In the genomic region with DNA sequence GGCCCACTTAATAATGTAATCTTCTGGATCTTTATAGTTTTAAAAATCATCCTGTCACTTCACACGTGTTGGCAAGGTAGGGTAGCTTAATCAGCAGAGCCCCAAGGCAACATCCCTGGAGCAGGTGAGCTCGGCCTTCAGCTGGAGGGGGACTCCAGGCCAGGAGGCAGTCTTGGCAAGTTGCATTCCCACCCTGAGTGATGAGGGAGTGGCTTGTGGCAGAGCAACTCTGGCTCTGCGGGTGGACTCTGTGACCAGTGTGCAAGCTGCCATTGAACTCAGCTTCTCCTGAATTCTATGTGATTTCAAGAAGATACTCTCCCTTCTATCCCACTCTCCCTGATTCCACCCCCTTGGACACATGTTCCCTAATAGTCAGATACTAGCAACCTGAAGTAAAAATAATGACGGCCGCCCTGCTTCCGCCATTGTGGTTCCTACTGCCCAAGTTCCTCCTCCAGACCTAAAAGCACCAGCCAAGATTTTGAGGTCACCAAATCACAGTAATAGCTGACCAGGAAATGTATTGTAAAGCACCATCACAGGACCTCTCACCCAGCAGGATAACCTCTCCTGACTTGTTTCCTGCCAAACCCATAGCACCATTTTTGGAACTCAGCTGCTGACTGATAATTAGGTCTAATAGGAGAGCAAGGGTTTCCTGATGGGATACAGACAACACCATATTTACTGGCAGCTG, we compare ENCODE assay signal across 13 cellular contexts. TPM values are rescaled to one million over a fixed set of nuclear protein-coding genes. Genes with fewer than 3 reads are reported as not detected.
A peak's percentile ranks its signal among the peaks of the same experiment; 100 is the strongest.
DNase-seq lines count a peak whose midpoint lies in the region; ATAC-seq and TF ChIP-seq lines count a peak whose summit lies in the region.
"Had no signal": no experiment of that assay in that cellular context is flagged by ENCODE, and none has a peak within 500 bp of the region (broad histone marks: within the 10 kb centered on the region; RNA-seq: fewer than 3 reads in every experiment).

No MANE protein-coding gene starts in this region.

- no peak for TF ChIP-seq EP300 in SK-N-SH (IDR thresholded peaks at IDR 0.05; ENCODE audit: borderline replicate concordance in 1 of 2, low read depth in 1 of 2, low read length in 1 of 2)

- H3K9ac ChIP-seq in BLaER1 = no peak overlapping the region
- no peak overlapping the region for H3K9ac ChIP-seq in liver (ENCODE audit: low read depth in 1 of 2, low read length in 2 of 2)
- H3K9ac ChIP-seq in SK-N-SH = no peak overlapping the region

- H3K9me2 ChIP-seq in GM23338 (ENCODE audit: insufficient read depth) (no peaks in the 10 kb centered on the region), SK-N-SH (no peaks in the 10 kb centered on the region)

- H3K36me3 ChIP-seq in BLaER1 (no peaks in the 10 kb centered on the region), GM23338 (ENCODE audit: insufficient read depth) (no peaks in the 10 kb centered on the region), liver (ENCODE audit: control insufficient read depth in 4 of 4, insufficient read depth in 3 of 4, low read depth in 1 of 4, low read length in 3 of 4) (no peaks in the 10 kb centered on the region), SK-N-SH (replicated peaks in 1 of 2; ENCODE audit: control insufficient read depth in 1 of 2, insufficient read depth in 2 of 2, low read length in 1 of 2) (no peaks in the 10 kb centered on the region)

- H3F3A ChIP-seq in GM23338 (replicated peaks; ENCODE audit: low read depth) (no peaks in the 10 kb centered on the region), SK-N-SH (replicated peaks; ENCODE audit: insufficient read depth) (no peaks in the 10 kb centered on the region)

- H3K4me3 ChIP-seq in BLaER1 (no peak overlapping the region), GM23338 (no peak overlapping the region), liver (ENCODE audit: low read depth in 1 of 3, low read length in 3 of 3) (no peak overlapping the region), SK-N-SH (ENCODE audit: low read depth in 2 of 2, low read length in 1 of 2) (no peak overlapping the region)

- 0 out of 2 replicates have a peak overlapping the region, but pooled peaks have one; percentile 59 for H2AFZ ChIP-seq in GM23338
- H2AFZ ChIP-seq in SK-N-SH (ENCODE audit: low read depth) = no peak overlapping the region

- H3K79me2 ChIP-seq in GM23338 (replicated peaks; ENCODE audit: insufficient read depth) (no peaks in the 10 kb centered on the region), SK-N-SH (ENCODE audit: insufficient read depth) (no peaks in the 10 kb centered on the region)

- ATAC-seq in GM23338 = no peak
- ATAC-seq in SK-N-SH treated with all-trans-retinoic acid at 6 μM for 48 hours = no peak

- no peaks in the 10 kb centered on the region for H3K4me1 Mint-ChIP-seq in GM23338
- peaks cover 66% of the 10 kb centered on the region for H3K4me1 Mint-ChIP-seq in activated naive CD8-positive, alpha-beta T cell treated with anti-CD3 and anti-CD28 coated beads for 36 hours

- H3K9me3 ChIP-seq in BLaER1 = no peaks in the 10 kb centered on the region
- H3K9me3 ChIP-seq in liver (ENCODE audit: control insufficient read depth in 4 of 4, low read length in 3 of 4) = no peaks in the 10 kb centered on the region
- H3K9me3 ChIP-seq in SK-N-SH = no peaks in the 10 kb centered on the region

- WGBS in liver = 71% methylated on average over 6 of the region's 6 CpGs
- WGBS in SK-N-SH (ENCODE audit: low lambda C conversion rate) = 79% methylated on average over 6 of the region's 6 CpGs

- H3K27ac ChIP-seq in BLaER1 (no peak overlapping the region), GM23338 (ENCODE audit: low read depth) (no peak overlapping the region), liver (ENCODE audit: low read depth in 1 of 2, low read length in 2 of 2) (no peak overlapping the region), SK-N-SH (ENCODE audit: low read depth in 2 of 2, low read length in 1 of 2) (no peak overlapping the region)

- H3K9me3 Mint-ChIP-seq in GM23338 = no peaks in the 10 kb centered on the region
- H3K9me3 Mint-ChIP-seq in activated naive CD8-positive, alpha-beta T cell treated with anti-CD3 and anti-CD28 coated beads for 36 hours = no peaks in the 10 kb centered on the region
- H3K9me3 Mint-ChIP-seq: activated naive CD4-positive, alpha-beta T cell treated with anti-CD3 and anti-CD28 coated beads for 36 hours; CD4-positive, CD25-positive, alpha-beta regulatory T cell had no signal

- POLR2A ChIA-PET in SK-N-SH (lab: Yijun Ruan, JAX) = interaction anchor here (1.1 kb wide), 1 partner anchor 11 kb away, joined by 3 read pairs; no protein-coding TSS in a partner anchor

- H4K20me1 ChIP-seq in BLaER1 (no peaks in the 10 kb centered on the region), GM23338 (replicated peaks; ENCODE audit: insufficient read depth) (no peaks in the 10 kb centered on the region), SK-N-SH (ENCODE audit: insufficient read depth) (no peaks in the 10 kb centered on the region)

- peaks cover 2% of the 10 kb centered on the region for H3K27me3 Mint-ChIP-seq in GM23338 (ENCODE audit: insufficient read depth, low read depth, poor library complexity)
- H3K27me3 Mint-ChIP-seq in activated naive CD8-positive, alpha-beta T cell treated with anti-CD3 and anti-CD28 coated beads for 36 hours = no peaks in the 10 kb centered on the region
- H3K27me3 Mint-ChIP-seq: CD4-positive, CD25-positive, alpha-beta regulatory T cell; IgD-negative memory B cell had no signal

- H3K27me3 ChIP-seq in BLaER1 (no peaks in the 10 kb centered on the region), GM23338 (ENCODE audit: insufficient read depth) (no peaks in the 10 kb centered on the region), liver (ENCODE audit: control insufficient read depth in 4 of 4, insufficient read depth in 4 of 4, low read length in 3 of 4) (no peaks in the 10 kb centered on the region), SK-N-SH (ENCODE audit: insufficient read depth) (no peaks in the 10 kb centered on the region)

- H3K4me3 Mint-ChIP-seq in GM23338 = no peak overlapping the region
- H3K4me3 Mint-ChIP-seq in activated naive CD8-positive, alpha-beta T cell treated with anti-CD3 and anti-CD28 coated beads for 36 hours = no peak overlapping the region
- H3K4me3 Mint-ChIP-seq: activated naive CD4-positive, alpha-beta T cell treated with anti-CD3 and anti-CD28 coated beads for 36 hours had no signal

- no peaks in the 10 kb centered on the region for H3K36me3 Mint-ChIP-seq in GM23338 (ENCODE audit: low read depth)
- peaks cover 5% of the 10 kb centered on the region for H3K36me3 Mint-ChIP-seq in activated naive CD8-positive, alpha-beta T cell treated with anti-CD3 and anti-CD28 coated beads for 36 hours
- H3K36me3 Mint-ChIP-seq: CD4-positive, CD25-positive, alpha-beta regulatory T cell; IgD-negative memory B cell had no signal

- DNase-seq in GM23338 (ENCODE audit: low spot score) (no peak), H4 (ENCODE audit: low spot score) (no peak), SK-N-SH (no peak), dedifferentiated amniotic fluid mesenchymal stem cell (ENCODE audit: extremely low spot score) (no peak)
- DNase-seq in activated naive CD8-positive, alpha-beta T cell treated with anti-CD3 and anti-CD28 coated beads for 36 hours = no peak
- DNase-seq: activated CD4-positive, alpha-beta T cell treated with anti-CD3 and anti-CD28 coated beads, Interleukin-2, amount 50 U/mL, for 1 hour; activated naive CD4-positive, alpha-beta T cell treated with anti-CD3 and anti-CD28 coated beads for 36 hours; CD4-positive, CD25-positive, alpha-beta regulatory T cell; NK-92 treated with Interleukin-12 subunit alpha and Interleukin-12 subunit beta, amount 100 ng/mL, for 24 hours had no signal

- H3K27ac Mint-ChIP-seq in GM23338 = no peak overlapping the region
- H3K27ac Mint-ChIP-seq in activated naive CD8-positive, alpha-beta T cell treated with anti-CD3 and anti-CD28 coated beads for 36 hours = peak overlapping the region; percentile 81

- H3K4me2 ChIP-seq in BLaER1 = peak overlapping the region; percentile 63; the same call in 1 of the 2 replicates
- no peak overlapping the region for H3K4me2 ChIP-seq in GM23338
- H3K4me2 ChIP-seq in SK-N-SH = no peak overlapping the region

- H3K4me1 ChIP-seq in BLaER1 (peaks cover 30% of the 10 kb centered on the region), GM23338 (ENCODE audit: insufficient read depth) (no peaks in the 10 kb centered on the region), liver (ENCODE audit: control insufficient read depth in 4 of 4, insufficient read depth in 4 of 4, low read length in 3 of 4) (peaks cover 0 to 27% (median 16%) of the 10 kb centered on the region in 4 donors), SK-N-SH (ENCODE audit: control insufficient read depth in 1 of 2, insufficient read depth in 2 of 2, low read depth in 1 of 2, low read length in 1 of 2) (peaks cover 3 to 7% of the 10 kb centered on the region in 2 experiments; a peak in 2 of 4 replicates)

- TF ChIP-seq CTCF in GM23338 (conservative IDR thresholded peaks at IDR 0.05; ENCODE audit: low read depth in 2 of 2) (no peak), liver (IDR thresholded peaks at IDR 0.05; ENCODE audit: low read depth, low read length, missing input control) (no peak), SK-N-SH (IDR thresholded peaks at IDR 0.05) (no peak)

- CTCF ChIA-PET in SK-N-SH (lab: Yijun Ruan, JAX) = interaction anchor here (1.2 to 1.4 kb wide), 2 partner anchors 13 to 93 kb away, joined by 6 to 7 read pairs; no protein-coding TSS in a partner anchor

- TF ChIP-seq RAD21 in liver (IDR thresholded peaks at IDR 0.05) = no peak
- TF ChIP-seq RAD21 in SK-N-SH (IDR thresholded peaks at IDR 0.05; ENCODE audit: low read length) = no peak

TF ChIP-seq in GM23338, 12 proteins besides CTCF, POLR2A, EP300 and RAD21 (continues in another document):
- TF ChIP-seq EZH2phosphoT487 (IDR thresholded peaks at IDR 0.05; ENCODE audit: unreplicated experiment) = no peak
- no peak for TF ChIP-seq JUNB (IDR thresholded peaks at IDR 0.05; ENCODE audit: unreplicated experiment)

TF ChIP-seq in liver, 16 proteins besides CTCF, POLR2A, EP300 and RAD21 (continues in another document):
- TF ChIP-seq NR2F2 (IDR thresholded peaks at IDR 0.05) (peak; percentile 96), YY1 (IDR thresholded peaks at IDR 0.05) (peak; percentile 52), HNF4G (IDR thresholded peaks at IDR 0.05) (no peak)

TF ChIP-seq in SK-N-SH, 30 proteins besides CTCF, POLR2A, EP300 and RAD21 (continues in another document):
- TF ChIP-seq JUND (IDR thresholded peaks at IDR 0.05) = no peak
- no peak for TF ChIP-seq FOXM1 (IDR thresholded peaks at IDR 0.05; ENCODE audit: low read depth)
- no peak for TF ChIP-seq RCOR1 (IDR thresholded peaks at IDR 0.05; ENCODE audit: low read length)

TF ChIP-seq in SK-N-SH treated with all-trans-retinoic acid at 6 μM for 48 hours, 23 proteins besides CTCF, POLR2A, EP300 and RAD21:
- no peak for TF ChIP-seq ZC3H10 (CRISPR knock-in tag; IDR thresholded peaks at IDR 0.05)

RNA-seq across cellular contexts. Expression of a gene that starts 11.5 kb away (rescaled TPM):
- 0.16 and 1.0 TPM in 2 replicates for total RNA-seq in GM23338 (2014; rRNA removed; shearing (Covaris generic))
- polyA plus RNA-seq in GM23338 (2016; fragmentation: Nextera tagmentation; extraction: Ambion mirVana) (0.14 and 0.21 TPM in 2 replicates), liver (1 to 10 TPM; 3.4 to 8.4 TPM), SK-N-SH (2012; rRNA removed) (3.9 and 4.6 TPM in 2 replicates)
- 10 to 100 TPM; 63.8 to 76.2 TPM for total RNA-seq in activated naive CD8-positive, alpha-beta T cell treated with anti-CD3 and anti-CD28 coated beads for 36 hours
- 10 to 100 TPM; 19.9 to 45.9 TPM for total RNA-seq in liver
- total RNA-seq in H4 (2014; rRNA removed; shearing (Covaris generic)) = 3.8 and 8.4 TPM in 2 replicates
- 3.3 and 4.3 TPM in 2 replicates for polyA plus RNA-seq in SK-N-SH (2012; cell fraction: cytosol; rRNA removed)
- polyA plus RNA-seq in SK-N-SH (2012; cell fraction: nucleus; rRNA removed) = 7.6 and 11.9 TPM in 2 replicates
